In genomic region chr15:31483924-31484368, GRCh38 we compare ENCODE assay signal across 11 cellular contexts.
DNase-seq lines count a peak whose midpoint lies in the region; ATAC-seq and TF ChIP-seq lines count a peak whose summit lies in the region.
"Had no signal": no experiment of that assay in that cellular context is flagged by ENCODE, and none has a peak within 500 bp of the region (broad histone marks: within the 10 kb centered on the region; RNA-seq: fewer than 3 reads in every experiment).

No MANE protein-coding gene starts in this region.

- H3K23ac ChIP-seq in trophoblast cell (ENCODE audit: low read length): no peak overlapping the region

- ATAC-seq in HG02759 (IDR thresholded peaks at IDR 0.05; ENCODE audit: unreplicated experiment): no peak
- ATAC-seq: body of pancreas had no signal

- TF ChIP-seq POLR2A in erythroblast (IDR thresholded peaks at IDR 0.05; ENCODE audit: low read length): no peak

- H3K27ac Mint-ChIP-seq in Caco-2 (ENCODE audit: unreplicated experiment): no peak overlapping the region
- H3K27ac Mint-ChIP-seq in activated CD4-positive, alpha-beta T cell treated with anti-CD3 and anti-CD28 coated beads, Interleukin-2, amount 10 ng/mL, durations not matched to agents 24 days and 14 days: peak overlapping the region; percentile 93

- no peak overlapping the region for H2BK120ac ChIP-seq in trophoblast cell (ENCODE audit: insufficient read depth, low read length, poor library complexity)

- no peaks in the 10 kb centered on the region for H3K79me2 ChIP-seq in trophoblast cell (ENCODE audit: control insufficient read depth, insufficient read depth, low read length, poor library complexity)

- H3K36me3 ChIP-seq in Caco-2 (ENCODE audit: control insufficient read depth, insufficient read depth, low read length): no peaks in the 10 kb centered on the region
- no peaks in the 10 kb centered on the region for H3K36me3 ChIP-seq in trophoblast cell (ENCODE audit: control insufficient read depth in 1 of 2, insufficient read depth in 2 of 2, low read length in 2 of 2)
- H3K36me3 ChIP-seq: BLaER1 had no signal

- H3K79me1 ChIP-seq in trophoblast cell (ENCODE audit: low read length): no peaks in the 10 kb centered on the region

- H2BK5ac ChIP-seq in trophoblast cell (ENCODE audit: low read depth, low read length, poor library complexity): no peak overlapping the region

- no CpG with 5 or more reads among the region's 65 CpGs for WGBS in trophoblast cell (ENCODE audit: extremely low coverage, insufficient coverage, insufficient read length)

- no peak overlapping the region for H4K8ac ChIP-seq in trophoblast cell (ENCODE audit: low read depth, low read length)

- peak overlapping the region; percentile 38 for H3K4me3 Mint-ChIP-seq in Caco-2 (ENCODE audit: unreplicated experiment)
- H3K4me3 Mint-ChIP-seq in activated CD4-positive, alpha-beta T cell treated with anti-CD3 and anti-CD28 coated beads, Interleukin-2, amount 10 ng/mL, durations not matched to agents 24 days and 14 days: peak overlapping the region; percentile 87

- H3K27me3 ChIP-seq in Caco-2 (replicated peaks; ENCODE audit: control insufficient read depth, insufficient read depth, low read length): no peaks in the 10 kb centered on the region
- H3K27me3 ChIP-seq in trophoblast cell (ENCODE audit: insufficient read depth, low read length): peaks cover 31% of the 10 kb centered on the region
- H3K27me3 ChIP-seq: BLaER1, body of pancreas had no signal

- H3K4me1 ChIP-seq in Caco-2: no peaks in the 10 kb centered on the region
- peaks cover 5 to 8% of the 10 kb centered on the region in 2 experiments for H3K4me1 ChIP-seq in trophoblast cell (ENCODE audit: control insufficient read depth in 1 of 2, insufficient read depth in 2 of 2, low read length in 2 of 2)

- intact Hi-C loops in Caco-2 (cut with micrococcal nuclease; ENCODE audit: unreplicated experiment): no loop called here
- intact Hi-C loops in activated CD4-positive, alpha-beta T cell treated with anti-CD3 and anti-CD28 coated beads, Interleukin-2, amount 10 ng/mL, durations not matched to agents 24 days and 14 days (cut with micrococcal nuclease): loop anchor here (1.0 kb wide), 1 partner anchor 11 kb away; no protein-coding TSS in a partner anchor

- H3K4me2 ChIP-seq in trophoblast cell (ENCODE audit: low read length): peak overlapping the region; percentile 68
- H3K4me2 ChIP-seq: BLaER1 had no signal

- H3K14ac ChIP-seq in trophoblast cell (ENCODE audit: low read length): no peak overlapping the region

- H2AFZ ChIP-seq in trophoblast cell (ENCODE audit: insufficient read depth, low read length, poor library complexity): no peak overlapping the region

- H3K36me3 Mint-ChIP-seq in Caco-2 (ENCODE audit: insufficient read depth, unreplicated experiment): peaks cover 11% of the 10 kb centered on the region
- peaks cover 45% of the 10 kb centered on the region for H3K36me3 Mint-ChIP-seq in activated CD4-positive, alpha-beta T cell treated with anti-CD3 and anti-CD28 coated beads, Interleukin-2, amount 10 ng/mL, durations not matched to agents 24 days and 14 days (ENCODE audit: low read depth)

- no peaks in the 10 kb centered on the region for H3K9me3 ChIP-seq in Caco-2
- peaks cover 16% of the 10 kb centered on the region for H3K9me3 ChIP-seq in trophoblast cell (ENCODE audit: insufficient read depth, low read depth, low read length)
- H3K9me3 ChIP-seq: BLaER1, body of pancreas had no signal

- no peaks in the 10 kb centered on the region for H3K4me1 Mint-ChIP-seq in Caco-2 (ENCODE audit: low read depth, unreplicated experiment)
- H3K4me1 Mint-ChIP-seq in activated CD4-positive, alpha-beta T cell treated with anti-CD3 and anti-CD28 coated beads, Interleukin-2, amount 10 ng/mL, durations not matched to agents 24 days and 14 days: peaks cover 68% of the 10 kb centered on the region

- no peak overlapping the region for H3K4me3 ChIP-seq in Caco-2 (ENCODE audit: low read depth, low read length)
- no peak overlapping the region for H3K4me3 ChIP-seq in trophoblast cell (ENCODE audit: low read depth, low read length)
- H3K4me3 ChIP-seq: BLaER1, body of pancreas had no signal

- H3K27ac ChIP-seq in trophoblast cell (ENCODE audit: low read depth, low read length): no peak overlapping the region
- H3K27ac ChIP-seq: BLaER1, body of pancreas had no signal

- peaks cover 21% of the 10 kb centered on the region for H3K27me3 Mint-ChIP-seq in Caco-2 (ENCODE audit: insufficient read depth, unreplicated experiment)
- H3K27me3 Mint-ChIP-seq in activated CD4-positive, alpha-beta T cell treated with anti-CD3 and anti-CD28 coated beads, Interleukin-2, amount 10 ng/mL, durations not matched to agents 24 days and 14 days: no peaks in the 10 kb centered on the region

- H3K4ac ChIP-seq in trophoblast cell (ENCODE audit: low read depth, low read length): no peak overlapping the region

- H4K91ac ChIP-seq in trophoblast cell (ENCODE audit: low read depth, low read length): no peak overlapping the region

- H2AK5ac ChIP-seq in trophoblast cell (ENCODE audit: low read length): no peak overlapping the region

- H3K9me3 Mint-ChIP-seq in Caco-2 (ENCODE audit: unreplicated experiment): no peaks in the 10 kb centered on the region
- H3K9me3 Mint-ChIP-seq in activated CD4-positive, alpha-beta T cell treated with anti-CD3 and anti-CD28 coated beads, Interleukin-2, amount 10 ng/mL, durations not matched to agents 24 days and 14 days: no peaks in the 10 kb centered on the region

- CTCF ChIA-PET in Caco-2 (lab: Charles Lee): no interaction called here

- DNase-seq in Caco-2 (no peak), trophoblast cell (no peak), erythroblast (lab: John Stamatoyannopoulos, UW) (no peak), NCI-H524 treated with DMSO at 0.1 percent for 48 hours (lab: John Stamatoyannopoulos, UW) (no peak), NCI-H1436 treated with DMSO at 0.1 percent for 48 hours (lab: John Stamatoyannopoulos, UW) (no peak)
- peak; percentile 82 for DNase-seq in activated CD4-positive, alpha-beta T cell treated with anti-CD3 and anti-CD28 coated beads, Interleukin-2, amount 10 ng/mL, durations not matched to agents 24 days and 14 days
- peak; percentile 31 for DNase-seq in central memory CD4-positive, alpha-beta T cell
- DNase-seq: body of pancreas, NCI-H82 had no signal

- no peak overlapping the region for H2BK12ac ChIP-seq in trophoblast cell (ENCODE audit: low read length)

- H4K12ac ChIP-seq in trophoblast cell (ENCODE audit: low read depth, low read length): no peak overlapping the region

- H3K18ac ChIP-seq in trophoblast cell (ENCODE audit: low read length): no peak overlapping the region

- no TSS peak for BruUV-seq in Caco-2 (replicated peaks; lab: Mats Ljungman, UMichigan)

- no peak for TF ChIP-seq CTCF in Caco-2 (IDR thresholded peaks at IDR 0.05; ENCODE audit: insufficient read depth in 1 of 2, low read depth in 1 of 2, low read length in 1 of 2, severe bottlenecking in 1 of 2, unreplicated experiment in 1 of 2)

- POLR2A ChIA-PET in Caco-2 (lab: Charles Lee): no interaction called here

- no peak overlapping the region for H3K9ac ChIP-seq in trophoblast cell (ENCODE audit: low read length)
- H3K9ac ChIP-seq: BLaER1 had no signal

Comparison
In these comparisons a context has a peak if more than half of its experiments do, and no peak if none do; other contexts are left out.
1. DNase-seq: peak in activated CD4-positive, alpha-beta T cell treated with anti-CD3 and anti-CD28 coated beads, Interleukin-2, amount 10 ng/mL, durations not matched to agents 24 days and 14 days (single experiment) and central memory CD4-positive, alpha-beta T cell (single experiment); none in Caco-2 (0 of 2), trophoblast cell (0 of 2), erythroblast (0 of 2), NCI-H524 treated with DMSO at 0.1 percent for 48 hours (single experiment) and NCI-H1436 treated with DMSO at 0.1 percent for 48 hours (single experiment).